Comparison of ENCODE assay signal across 1 cellular context in the genomic region with DNA sequence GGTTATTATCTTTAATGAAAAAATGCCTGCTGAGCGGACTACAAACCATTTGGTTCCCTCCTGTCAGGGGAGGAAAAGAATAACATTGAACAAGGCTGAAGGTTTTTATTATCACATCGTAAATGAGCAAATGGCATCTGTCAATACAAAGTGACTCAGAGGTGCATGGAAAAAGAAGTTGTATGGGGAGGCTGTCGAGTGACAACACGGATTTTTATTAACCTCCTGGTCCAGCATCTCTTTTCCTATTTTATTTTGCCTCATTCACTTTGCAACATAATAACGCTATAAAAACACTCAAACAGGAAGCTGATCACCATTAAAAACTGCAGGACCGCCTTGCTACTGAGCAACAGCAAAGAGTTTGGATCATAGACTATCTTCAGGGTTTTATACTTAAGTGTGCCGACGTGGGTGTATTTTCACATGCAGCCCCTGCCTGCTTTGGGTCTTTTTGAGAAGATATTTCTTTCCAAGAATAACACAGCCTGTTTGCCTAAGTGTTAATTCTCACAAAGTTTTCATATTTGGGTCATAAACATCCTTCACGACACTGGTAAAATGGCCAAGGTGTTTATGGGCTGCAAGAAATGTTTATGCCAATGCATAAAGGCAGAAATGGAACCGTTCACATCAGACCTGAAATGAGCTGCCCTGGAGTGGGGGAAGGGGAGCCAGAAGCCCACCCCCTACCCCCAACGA.
TF ChIP-seq lines count a peak whose summit lies in the region.

No MANE protein-coding gene starts in this region.

TF ChIP-seq in HEK293, 187 proteins besides CTCF, POLR2A, EP300 and RAD21 (continued from another document and continues in another):
- TF ChIP-seq, protein P1, sequence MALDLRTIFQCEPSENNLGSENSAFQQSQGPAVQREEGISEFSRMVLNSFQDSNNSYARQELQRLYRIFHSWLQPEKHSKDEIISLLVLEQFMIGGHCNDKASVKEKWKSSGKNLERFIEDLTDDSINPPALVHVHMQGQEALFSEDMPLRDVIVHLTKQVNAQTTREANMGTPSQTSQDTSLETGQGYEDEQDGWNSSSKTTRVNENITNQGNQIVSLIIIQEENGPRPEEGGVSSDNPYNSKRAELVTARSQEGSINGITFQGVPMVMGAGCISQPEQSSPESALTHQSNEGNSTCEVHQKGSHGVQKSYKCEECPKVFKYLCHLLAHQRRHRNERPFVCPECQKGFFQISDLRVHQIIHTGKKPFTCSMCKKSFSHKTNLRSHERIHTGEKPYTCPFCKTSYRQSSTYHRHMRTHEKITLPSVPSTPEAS (tag by site-specific recombination; IDR thresholded peaks at IDR 0.05), result no peak
- TF ChIP-seq ZXDB (tag by site-specific recombination; IDR thresholded peaks at IDR 0.05), result peak; percentile 84
- TF ChIP-seq ZIC2 (tag by site-specific recombination; IDR thresholded peaks at IDR 0.05), result peak; percentile 70
- TF ChIP-seq ZNF274 (IDR thresholded peaks at IDR 0.05; ENCODE audit: low read length), result no peak
- TF ChIP-seq ZNF274 (tag by site-specific recombination; IDR thresholded peaks at IDR 0.05; ENCODE audit: borderline replicate concordance), result no peak
- TF ChIP-seq ZNF146 (tag by site-specific recombination; IDR thresholded peaks at IDR 0.05), result peak; percentile 35; the same call in 1 of the 2 replicates
- TF ChIP-seq MEIS1 (CRISPR knock-in tag; IDR thresholded peaks at IDR 0.05; ENCODE audit: borderline replicate concordance), result 0 out of 2 replicates have a peak, but pooled peaks have one; percentile 21
- TF ChIP-seq ZNF366 (tag by site-specific recombination; conservative IDR thresholded peaks at IDR 0.05), result peak; percentile 64; the same call in 1 of the 2 replicates
- TF ChIP-seq, protein P2, sequence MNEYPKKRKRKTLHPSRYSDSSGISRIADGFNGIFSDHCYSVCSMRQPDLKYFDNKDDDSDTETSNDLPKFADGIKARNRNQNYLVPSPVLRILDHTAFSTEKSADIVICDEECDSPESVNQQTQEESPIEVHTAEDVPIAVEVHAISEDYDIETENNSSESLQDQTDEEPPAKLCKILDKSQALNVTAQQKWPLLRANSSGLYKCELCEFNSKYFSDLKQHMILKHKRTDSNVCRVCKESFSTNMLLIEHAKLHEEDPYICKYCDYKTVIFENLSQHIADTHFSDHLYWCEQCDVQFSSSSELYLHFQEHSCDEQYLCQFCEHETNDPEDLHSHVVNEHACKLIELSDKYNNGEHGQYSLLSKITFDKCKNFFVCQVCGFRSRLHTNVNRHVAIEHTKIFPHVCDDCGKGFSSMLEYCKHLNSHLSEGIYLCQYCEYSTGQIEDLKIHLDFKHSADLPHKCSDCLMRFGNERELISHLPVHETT (tag by site-specific recombination; IDR thresholded peaks at IDR 0.05), result peak; percentile 75
- peak; percentile 98 for TF ChIP-seq ZNF561 (tag by site-specific recombination; IDR thresholded peaks at IDR 0.05; ENCODE audit: borderline replicate concordance)
- TF ChIP-seq WT1 (tag by site-specific recombination; IDR thresholded peaks at IDR 0.05), result peak; percentile 100
- peak; percentile 82; the same call in 1 of the 2 replicates for TF ChIP-seq ZNF391 (tag by site-specific recombination; IDR thresholded peaks at IDR 0.05; ENCODE audit: borderline replicate concordance, low read depth)
- TF ChIP-seq, protein P3, sequence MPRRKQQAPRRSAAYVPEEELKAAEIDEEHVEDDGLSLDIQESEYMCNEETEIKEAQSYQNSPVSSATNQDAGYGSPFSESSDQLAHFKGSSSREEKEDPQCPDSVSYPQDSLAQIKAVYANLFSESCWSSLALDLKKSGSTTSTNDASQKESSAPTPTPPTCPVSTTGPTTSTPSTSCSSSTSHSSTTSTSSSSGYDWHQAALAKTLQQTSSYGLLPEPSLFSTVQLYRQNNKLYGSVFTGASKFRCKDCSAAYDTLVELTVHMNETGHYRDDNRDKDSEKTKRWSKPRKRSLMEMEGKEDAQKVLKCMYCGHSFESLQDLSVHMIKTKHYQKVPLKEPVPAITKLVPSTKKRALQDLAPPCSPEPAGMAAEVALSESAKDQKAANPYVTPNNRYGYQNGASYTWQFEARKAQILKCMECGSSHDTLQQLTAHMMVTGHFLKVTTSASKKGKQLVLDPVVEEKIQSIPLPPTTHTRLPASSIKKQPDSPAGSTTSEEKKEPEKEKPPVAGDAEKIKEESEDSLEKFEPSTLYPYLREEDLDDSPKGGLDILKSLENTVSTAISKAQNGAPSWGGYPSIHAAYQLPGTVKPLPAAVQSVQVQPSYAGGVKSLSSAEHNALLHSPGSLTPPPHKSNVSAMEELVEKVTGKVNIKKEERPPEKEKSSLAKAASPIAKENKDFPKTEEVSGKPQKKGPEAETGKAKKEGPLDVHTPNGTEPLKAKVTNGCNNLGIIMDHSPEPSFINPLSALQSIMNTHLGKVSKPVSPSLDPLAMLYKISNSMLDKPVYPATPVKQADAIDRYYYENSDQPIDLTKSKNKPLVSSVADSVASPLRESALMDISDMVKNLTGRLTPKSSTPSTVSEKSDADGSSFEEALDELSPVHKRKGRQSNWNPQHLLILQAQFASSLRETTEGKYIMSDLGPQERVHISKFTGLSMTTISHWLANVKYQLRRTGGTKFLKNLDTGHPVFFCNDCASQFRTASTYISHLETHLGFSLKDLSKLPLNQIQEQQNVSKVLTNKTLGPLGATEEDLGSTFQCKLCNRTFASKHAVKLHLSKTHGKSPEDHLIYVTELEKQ (tag by site-specific recombination; IDR thresholded peaks at IDR 0.05; ENCODE audit: borderline replicate concordance), result peak; percentile 94
- TF ChIP-seq YY1 (tag by site-specific recombination; IDR thresholded peaks at IDR 0.05), result peak; percentile 9; the same call in 1 of the 2 replicates
- TF ChIP-seq ZSCAN30 (tag by site-specific recombination; IDR thresholded peaks at IDR 0.05), result peak; percentile 88
- no peak for TF ChIP-seq ZFHX2 (tag by site-specific recombination; conservative IDR thresholded peaks at IDR 0.05)
- TF ChIP-seq, protein P4, sequence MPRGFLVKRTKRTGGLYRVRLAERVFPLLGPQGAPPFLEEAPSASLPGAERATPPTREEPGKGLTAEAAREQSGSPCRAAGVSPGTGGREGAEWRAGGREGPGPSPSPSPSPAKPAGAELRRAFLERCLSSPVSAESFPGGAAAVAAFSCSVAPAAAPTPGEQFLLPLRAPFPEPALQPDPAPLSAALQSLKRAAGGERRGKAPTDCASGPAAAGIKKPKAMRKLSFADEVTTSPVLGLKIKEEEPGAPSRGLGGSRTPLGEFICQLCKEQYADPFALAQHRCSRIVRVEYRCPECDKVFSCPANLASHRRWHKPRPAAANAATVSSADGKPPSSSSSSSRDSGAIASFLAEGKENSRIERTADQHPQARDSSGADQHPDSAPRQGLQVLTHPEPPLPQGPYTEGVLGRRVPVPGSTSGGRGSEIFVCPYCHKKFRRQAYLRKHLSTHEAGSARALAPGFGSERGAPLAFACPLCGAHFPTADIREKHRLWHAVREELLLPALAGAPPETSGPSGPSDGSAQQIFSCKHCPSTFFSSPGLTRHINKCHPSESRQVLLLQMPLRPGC (tag by site-specific recombination; IDR thresholded peaks at IDR 0.05), result peak; percentile 89
- TF ChIP-seq OVOL3 (tag by site-specific recombination; IDR thresholded peaks at IDR 0.05), result peak; percentile 95
- TF ChIP-seq GLIS1 (tag by site-specific recombination; IDR thresholded peaks at IDR 0.05), result peak; percentile 43
- TF ChIP-seq ZBTB17 (tag by site-specific recombination; IDR thresholded peaks at IDR 0.05), result peak; percentile 52
- TF ChIP-seq, protein P5, sequence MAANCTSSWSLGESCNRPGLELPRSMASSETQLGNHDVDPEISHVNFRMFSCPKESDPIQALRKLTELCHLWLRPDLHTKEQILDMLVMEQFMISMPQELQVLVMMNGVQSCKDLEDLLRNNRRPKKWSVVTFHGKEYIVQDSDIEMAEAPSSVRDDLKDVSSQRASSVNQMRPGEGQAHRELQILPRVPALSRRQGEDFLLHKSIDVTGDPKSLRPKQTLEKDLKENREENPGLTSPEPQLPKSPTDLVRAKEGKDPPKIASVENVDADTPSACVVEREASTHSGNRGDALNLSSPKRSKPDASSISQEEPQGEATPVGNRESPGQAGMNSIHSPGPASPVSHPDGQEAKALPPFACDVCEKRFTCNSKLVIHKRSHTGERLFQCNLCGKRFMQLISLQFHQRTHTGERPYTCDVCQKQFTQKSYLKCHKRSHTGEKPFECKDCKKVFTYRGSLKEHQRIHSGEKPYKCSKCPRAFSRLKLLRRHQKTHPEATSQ (tag by site-specific recombination; IDR thresholded peaks at IDR 0.05), result no peak
- peak; percentile 99 for TF ChIP-seq FEZF1 (tag by site-specific recombination; IDR thresholded peaks at IDR 0.05)
- peak; percentile 86 for TF ChIP-seq ZNF629 (tag by site-specific recombination; IDR thresholded peaks at IDR 0.05)
- TF ChIP-seq ZNF2 (tag by site-specific recombination; IDR thresholded peaks at IDR 0.05), result peak; percentile 61; the same call in 1 of the 2 replicates
- TF ChIP-seq ZNF610 (tag by site-specific recombination; IDR thresholded peaks at IDR 0.05; ENCODE audit: borderline replicate concordance), result peak; percentile 87
- TF ChIP-seq HOXA7 (CRISPR knock-in tag; IDR thresholded peaks at IDR 0.05; ENCODE audit: borderline replicate concordance), result no peak
- peak; percentile 61 for TF ChIP-seq ZNF596 (tag by site-specific recombination; IDR thresholded peaks at IDR 0.05)
- TF ChIP-seq ZNF174 (tag by site-specific recombination; IDR thresholded peaks at IDR 0.05), result no peak
- TF ChIP-seq, protein P6, sequence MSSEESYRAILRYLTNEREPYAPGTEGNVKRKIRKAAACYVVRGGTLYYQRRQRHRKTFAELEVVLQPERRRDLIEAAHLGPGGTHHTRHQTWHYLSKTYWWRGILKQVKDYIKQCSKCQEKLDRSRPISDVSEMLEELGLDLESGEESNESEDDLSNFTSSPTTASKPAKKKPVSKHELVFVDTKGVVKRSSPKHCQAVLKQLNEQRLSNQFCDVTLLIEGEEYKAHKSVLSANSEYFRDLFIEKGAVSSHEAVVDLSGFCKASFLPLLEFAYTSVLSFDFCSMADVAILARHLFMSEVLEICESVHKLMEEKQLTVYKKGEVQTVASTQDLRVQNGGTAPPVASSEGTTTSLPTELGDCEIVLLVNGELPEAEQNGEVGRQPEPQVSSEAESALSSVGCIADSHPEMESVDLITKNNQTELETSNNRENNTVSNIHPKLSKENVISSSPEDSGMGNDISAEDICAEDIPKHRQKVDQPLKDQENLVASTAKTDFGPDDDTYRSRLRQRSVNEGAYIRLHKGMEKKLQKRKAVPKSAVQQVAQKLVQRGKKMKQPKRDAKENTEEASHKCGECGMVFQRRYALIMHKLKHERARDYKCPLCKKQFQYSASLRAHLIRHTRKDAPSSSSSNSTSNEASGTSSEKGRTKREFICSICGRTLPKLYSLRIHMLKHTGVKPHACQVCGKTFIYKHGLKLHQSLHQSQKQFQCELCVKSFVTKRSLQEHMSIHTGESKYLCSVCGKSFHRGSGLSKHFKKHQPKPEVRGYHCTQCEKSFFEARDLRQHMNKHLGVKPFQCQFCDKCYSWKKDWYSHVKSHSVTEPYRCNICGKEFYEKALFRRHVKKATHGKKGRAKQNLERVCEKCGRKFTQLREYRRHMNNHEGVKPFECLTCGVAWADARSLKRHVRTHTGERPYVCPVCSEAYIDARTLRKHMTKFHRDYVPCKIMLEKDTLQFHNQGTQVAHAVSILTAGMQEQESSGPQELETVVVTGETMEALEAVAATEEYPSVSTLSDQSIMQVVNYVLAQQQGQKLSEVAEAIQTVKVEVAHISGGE (tag by site-specific recombination; conservative IDR thresholded peaks at IDR 0.05; ENCODE audit: low read depth), result peak; percentile 38
- TF ChIP-seq, protein P7, sequence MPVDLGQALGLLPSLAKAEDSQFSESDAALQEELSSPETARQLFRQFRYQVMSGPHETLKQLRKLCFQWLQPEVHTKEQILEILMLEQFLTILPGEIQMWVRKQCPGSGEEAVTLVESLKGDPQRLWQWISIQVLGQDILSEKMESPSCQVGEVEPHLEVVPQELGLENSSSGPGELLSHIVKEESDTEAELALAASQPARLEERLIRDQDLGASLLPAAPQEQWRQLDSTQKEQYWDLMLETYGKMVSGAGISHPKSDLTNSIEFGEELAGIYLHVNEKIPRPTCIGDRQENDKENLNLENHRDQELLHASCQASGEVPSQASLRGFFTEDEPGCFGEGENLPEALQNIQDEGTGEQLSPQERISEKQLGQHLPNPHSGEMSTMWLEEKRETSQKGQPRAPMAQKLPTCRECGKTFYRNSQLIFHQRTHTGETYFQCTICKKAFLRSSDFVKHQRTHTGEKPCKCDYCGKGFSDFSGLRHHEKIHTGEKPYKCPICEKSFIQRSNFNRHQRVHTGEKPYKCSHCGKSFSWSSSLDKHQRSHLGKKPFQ (tag by site-specific recombination; IDR thresholded peaks at IDR 0.05), result peak; percentile 89
- peak; percentile 97 for TF ChIP-seq OSR2 (tag by site-specific recombination; IDR thresholded peaks at IDR 0.05)
- TF ChIP-seq, protein P8, sequence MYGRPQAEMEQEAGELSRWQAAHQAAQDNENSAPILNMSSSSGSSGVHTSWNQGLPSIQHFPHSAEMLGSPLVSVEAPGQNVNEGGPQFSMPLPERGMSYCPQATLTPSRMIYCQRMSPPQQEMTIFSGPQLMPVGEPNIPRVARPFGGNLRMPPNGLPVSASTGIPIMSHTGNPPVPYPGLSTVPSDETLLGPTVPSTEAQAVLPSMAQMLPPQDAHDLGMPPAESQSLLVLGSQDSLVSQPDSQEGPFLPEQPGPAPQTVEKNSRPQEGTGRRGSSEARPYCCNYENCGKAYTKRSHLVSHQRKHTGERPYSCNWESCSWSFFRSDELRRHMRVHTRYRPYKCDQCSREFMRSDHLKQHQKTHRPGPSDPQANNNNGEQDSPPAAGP (tag by site-specific recombination; IDR thresholded peaks at IDR 0.05), result peak; percentile 82
- no peak for TF ChIP-seq YY2 (tag by site-specific recombination; IDR thresholded peaks at IDR 0.05)
- TF ChIP-seq ZFP37 (tag by site-specific recombination; IDR thresholded peaks at IDR 0.05), result no peak
- TF ChIP-seq KLF10 (tag by site-specific recombination; IDR thresholded peaks at IDR 0.05), result peak; percentile 69
- TF ChIP-seq TCF7L2 (IDR thresholded peaks at IDR 0.05; ENCODE audit: borderline replicate concordance, low read depth, low read length), result peak; percentile 76
- TF ChIP-seq, protein P9, sequence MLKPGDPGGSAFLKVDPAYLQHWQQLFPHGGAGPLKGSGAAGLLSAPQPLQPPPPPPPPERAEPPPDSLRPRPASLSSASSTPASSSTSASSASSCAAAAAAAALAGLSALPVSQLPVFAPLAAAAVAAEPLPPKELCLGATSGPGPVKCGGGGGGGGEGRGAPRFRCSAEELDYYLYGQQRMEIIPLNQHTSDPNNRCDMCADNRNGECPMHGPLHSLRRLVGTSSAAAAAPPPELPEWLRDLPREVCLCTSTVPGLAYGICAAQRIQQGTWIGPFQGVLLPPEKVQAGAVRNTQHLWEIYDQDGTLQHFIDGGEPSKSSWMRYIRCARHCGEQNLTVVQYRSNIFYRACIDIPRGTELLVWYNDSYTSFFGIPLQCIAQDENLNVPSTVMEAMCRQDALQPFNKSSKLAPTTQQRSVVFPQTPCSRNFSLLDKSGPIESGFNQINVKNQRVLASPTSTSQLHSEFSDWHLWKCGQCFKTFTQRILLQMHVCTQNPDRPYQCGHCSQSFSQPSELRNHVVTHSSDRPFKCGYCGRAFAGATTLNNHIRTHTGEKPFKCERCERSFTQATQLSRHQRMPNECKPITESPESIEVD (tag by site-specific recombination; IDR thresholded peaks at IDR 0.05), result peak; percentile 99
- peak; percentile 86 for TF ChIP-seq ZNF10 (tag by site-specific recombination; IDR thresholded peaks at IDR 0.05)
- TF ChIP-seq SCRT1 (tag by site-specific recombination; IDR thresholded peaks at IDR 0.05; ENCODE audit: borderline replicate concordance), result peak; percentile 43; the same call in 1 of the 2 replicates
